ENCODE assay signal across 1 cellular context in genomic region chr1:47572731-47573505, GRCh38.
A peak's percentile ranks its signal among the peaks of the same experiment; 100 is the strongest.
TF ChIP-seq lines count a peak whose summit lies in the region.

No MANE protein-coding gene starts in this region.

TF ChIP-seq in WTC11, 78 proteins besides CTCF, POLR2A, EP300 and RAD21:
- peak; percentile 87 for TF ChIP-seq PRDM15 (CRISPR knock-in tag; IDR thresholded peaks at IDR 0.05)
- TF ChIP-seq CREB1 (CRISPR knock-in tag; IDR thresholded peaks at IDR 0.05) = no peak
